Comparison of ENCODE assay signal across 9 cellular contexts in the genomic region with DNA sequence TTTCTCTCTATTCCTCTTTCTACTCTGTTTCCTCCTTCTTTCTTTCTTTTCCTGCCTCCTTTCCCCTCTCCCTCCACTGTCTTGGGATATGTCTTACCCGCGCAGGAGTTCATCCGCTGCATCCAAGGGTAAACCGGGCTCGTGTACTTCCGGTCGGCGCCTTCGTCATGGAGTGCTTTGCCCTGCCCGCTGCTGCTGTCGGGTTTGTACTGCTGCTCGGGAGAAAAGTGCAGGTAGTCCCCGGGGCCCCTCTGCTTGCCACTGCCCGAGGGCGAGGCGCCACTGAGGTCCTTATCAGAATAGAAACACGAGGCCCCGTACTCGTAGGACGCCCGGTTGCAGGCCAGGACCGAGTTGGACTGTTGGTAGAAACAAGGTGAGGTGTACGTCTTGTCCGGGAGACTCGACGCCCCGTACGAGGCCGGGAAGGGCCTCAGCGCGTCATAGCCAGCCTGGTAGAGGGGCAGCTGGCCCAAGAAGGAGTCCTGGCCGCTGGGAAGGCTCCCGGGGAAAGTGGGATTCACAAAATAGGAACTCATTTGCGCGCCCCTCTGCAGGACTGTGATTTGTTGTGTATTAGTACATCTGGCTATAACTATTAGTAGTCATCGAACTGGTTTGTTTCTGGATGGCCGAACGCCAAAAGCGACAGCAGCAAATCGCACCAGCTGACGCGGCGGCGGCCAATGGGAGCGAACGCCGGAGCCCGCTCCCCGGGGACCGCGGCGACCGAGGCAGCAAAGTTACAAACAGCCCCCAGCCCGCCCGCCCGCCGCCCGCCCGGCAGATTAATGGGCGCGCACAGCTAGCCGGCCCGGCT. TPM values are rescaled to one million over a fixed set of nuclear protein-coding genes. Genes with fewer than 3 reads are reported as not detected.
DNase-seq lines count a peak whose midpoint lies in the region; ATAC-seq and TF ChIP-seq lines count a peak whose summit lies in the region.
"Had no signal": no experiment of that assay in that cellular context is flagged by ENCODE, and none has a peak within 500 bp of the region (broad histone marks: within the 10 kb centered on the region; RNA-seq: fewer than 3 reads in every experiment).

Gene HOXA6 (minus strand): TSS at position 564 of the 820 bp plus-strand sequence. CDS start 25 bp downstream, at position 539.

- 13% methylated on average over 31 of the region's 63 CpGs for WGBS in right lobe of liver (ENCODE audit: insufficient coverage, low coverage, low lambda C conversion rate, missing lambda C conversion rate)
- 21 to 22% methylated on average over 46 to 49 of the region's 63 CpGs for WGBS in tibial nerve, 2 donors

- H3K36me3 ChIP-seq in right lobe of liver (no peaks in the 10 kb centered on the region), tibial nerve (peaks cover 0 to 23% (median 0%) of the 10 kb centered on the region in 3 donors)
- H3K36me3 ChIP-seq: neutrophil had no signal

- peaks cover 14 to 68% of the 10 kb centered on the region in 2 donors for H3K27me3 ChIP-seq in right lobe of liver
- H3K27me3 ChIP-seq in tibial nerve, result peaks cover 0 to 98% of the 10 kb centered on the region in 2 donors

- H3K9me3 ChIP-seq in right lobe of liver (no peaks in the 10 kb centered on the region), tibial nerve (no peaks in the 10 kb centered on the region)
- H3K9me3 ChIP-seq: neutrophil had no signal

- H3K4me1 Mint-ChIP-seq in activated CD8-positive, alpha-beta T cell treated with anti-CD3 and anti-CD28 coated beads, Interleukin-2, amount 10 ng/mL, durations not matched to agents 7 days and 5 days (ENCODE audit: low read depth), result peaks cover 28% of the 10 kb centered on the region

- H3K4me1 ChIP-seq in right lobe of liver (peaks cover 0 to 5% (median 3%) of the 10 kb centered on the region in 4 donors), tibial nerve (peaks cover 0 to 71% (median 10%) of the 10 kb centered on the region in 4 donors)

- TF ChIP-seq CTCF in right lobe of liver (IDR thresholded peaks at IDR 0.05) (no peak), tibial nerve (IDR thresholded peaks at IDR 0.05) (no peak)

- POLR2A ChIA-PET in activated CD8-positive, alpha-beta T cell treated with anti-CD3 and anti-CD28 coated beads, Interleukin-2, amount 10 ng/mL, durations not matched to agents 7 days and 5 days (lab: Charles Lee), result no interaction called here

- intact Hi-C loops in right lobe of liver (cut with DNase I), result no loop called here

- H3K27me3 Mint-ChIP-seq in activated CD8-positive, alpha-beta T cell treated with anti-CD3 and anti-CD28 coated beads, Interleukin-2, amount 10 ng/mL, durations not matched to agents 7 days and 5 days (ENCODE audit: low read depth), result peaks cover 64% of the 10 kb centered on the region

- H3K27ac ChIP-seq in right lobe of liver (no peak within 1 kb of the TSS), tibial nerve (peak within 1 kb of the TSS; percentile 67 to 88 (median 76))
- H3K27ac ChIP-seq: neutrophil had no signal

- H3K4me3 ChIP-seq in right lobe of liver (peak within 1 kb of the TSS in 2 of 3 donors; percentile 9 to 31), tibial nerve (peak within 1 kb of the TSS; percentile 38 to 58 (median 42))

- CTCF ChIA-PET in activated CD8-positive, alpha-beta T cell treated with anti-CD3 and anti-CD28 coated beads, Interleukin-2, amount 10 ng/mL, durations not matched to agents 7 days and 5 days (lab: Charles Lee), result no interaction called here

- no peak for ATAC-seq in activated CD8-positive, alpha-beta T cell treated with anti-CD3 and anti-CD28 coated beads, Interleukin-2, amount 10 ng/mL, durations not matched to agents 7 days and 5 days
- ATAC-seq in right lobe of liver, result no peak

- H3K36me3 Mint-ChIP-seq in activated CD8-positive, alpha-beta T cell treated with anti-CD3 and anti-CD28 coated beads, Interleukin-2, amount 10 ng/mL, durations not matched to agents 7 days and 5 days (ENCODE audit: low read depth), result no peaks in the 10 kb centered on the region

- no peaks in the 10 kb centered on the region for H3K9me3 Mint-ChIP-seq in activated CD8-positive, alpha-beta T cell treated with anti-CD3 and anti-CD28 coated beads, Interleukin-2, amount 10 ng/mL, durations not matched to agents 7 days and 5 days (ENCODE audit: insufficient read depth)

- DNase-seq in activated CD8-positive, alpha-beta memory T cell treated with anti-CD3 and anti-CD28 coated beads, Interleukin-2, amount 50 U/mL, for 48 hours, result peak; percentile 57
- no peak for DNase-seq in activated CD8-positive, alpha-beta memory T cell treated with anti-CD3 and anti-CD28 coated beads, Interleukin-2, amount 50 U/mL, for 4 hours
- no peak for DNase-seq in activated CD8-positive, alpha-beta T cell treated with anti-CD3 and anti-CD28 coated beads, Interleukin-2, amount 10 ng/mL, durations not matched to agents 7 days and 5 days
- DNase-seq in right lobe of liver (peak in 1 of 3 donors; percentile 54), tibial nerve (ENCODE audit: low spot score in 2 of 2) (peak in 1 of 2 donors; percentile 68), LoVo (ENCODE audit: low spot score) (no peak), Ammon's horn (ENCODE audit: low spot score) (no peak), MV-4-11 (lab: John Stamatoyannopoulos, UW) (no peak)

- peak within 1 kb of the TSS; percentile 15 for H3K4me3 Mint-ChIP-seq in activated CD8-positive, alpha-beta T cell treated with anti-CD3 and anti-CD28 coated beads, Interleukin-2, amount 10 ng/mL, durations not matched to agents 7 days and 5 days

- H3K27ac Mint-ChIP-seq in activated CD8-positive, alpha-beta T cell treated with anti-CD3 and anti-CD28 coated beads, Interleukin-2, amount 10 ng/mL, durations not matched to agents 7 days and 5 days, result no peak within 1 kb of the TSS

- TF ChIP-seq POLR2A in right lobe of liver (IDR thresholded peaks at IDR 0.05), result no peak
- TF ChIP-seq POLR2A in tibial nerve (IDR thresholded peaks at IDR 0.05), result no peak

- peak in 1 of 2 donors; percentile 7 for TF ChIP-seq EP300 in tibial nerve (IDR thresholded peaks at IDR 0.05)

RNA-seq across cellular contexts. Expression of gene HOXA6, which starts in this region (rescaled TPM):
- total RNA-seq in activated CD8-positive, alpha-beta T cell treated with anti-CD3 and anti-CD28 coated beads, Interleukin-2, amount 10 ng/mL, durations not matched to agents 7 days and 5 days, result not detected
- total RNA-seq in right lobe of liver (not detected), tibial nerve (10 to 100 TPM; 11.1 to 30.9 (median 18.7) TPM)

Comparison
In these comparisons a context has a peak if more than half of its experiments do, and no peak if none do; other contexts are left out.
1. RNA of gene HOXA6 (total RNA-seq): 11.1 to 30.9 TPM in tibial nerve; not detected in activated CD8-positive, alpha-beta T cell treated with anti-CD3 and anti-CD28 coated beads, Interleukin-2, amount 10 ng/mL, durations not matched to agents 7 days and 5 days and not detected in right lobe of liver; every median in the first group is over 10 times any median in the second.
2. H3K27ac ChIP-seq: peak in tibial nerve (4 of 4); none in right lobe of liver (0 of 3).